ENCODE assay signal across 21 cellular contexts in the genomic region with DNA sequence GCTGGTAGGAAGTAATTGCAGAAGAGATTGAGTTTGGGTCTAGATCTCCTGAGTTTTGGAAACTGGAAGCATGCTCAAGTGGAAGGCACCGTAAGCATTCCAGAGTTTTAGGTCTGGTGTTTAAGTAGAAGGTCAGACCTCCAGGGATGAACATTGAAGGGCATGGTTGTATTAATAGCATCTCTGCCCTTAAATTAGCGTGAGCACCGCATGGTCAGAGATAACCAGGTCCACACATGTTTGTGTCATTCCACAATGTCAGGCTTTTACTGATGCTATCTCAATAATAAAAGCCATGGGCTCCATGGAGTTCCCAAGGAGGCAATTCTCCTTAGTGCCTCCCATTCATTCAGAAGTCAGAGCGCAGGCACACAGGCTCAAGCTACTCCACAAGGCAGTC. TPM values are rescaled to one million over a fixed set of nuclear protein-coding genes. Genes with fewer than 3 reads are reported as not detected.
DNase-seq lines count a peak whose midpoint lies in the region; ATAC-seq and TF ChIP-seq lines count a peak whose summit lies in the region.
"Had no signal": no experiment of that assay in that cellular context is flagged by ENCODE, and none has a peak within 500 bp of the region (broad histone marks: within the 10 kb centered on the region; RNA-seq: fewer than 3 reads in every experiment).

No MANE protein-coding gene starts in this region.

- no peak for TF ChIP-seq CTCF in right atrium auricular region (IDR thresholded peaks at IDR 0.05)
- no peak for TF ChIP-seq CTCF in heart left ventricle (IDR thresholded peaks at IDR 0.05)
- no peak for TF ChIP-seq CTCF in left ventricle myocardium inferior (IDR thresholded peaks at IDR 0.05; ENCODE audit: borderline replicate concordance)

- WGBS in heart left ventricle, 4 donors, result 57 to 69% (median 63%) methylated on average over 4 of the region's 4 CpGs
- WGBS in right cardiac atrium, result 64% methylated on average over 4 of the region's 4 CpGs

- H3K27me3 ChIP-seq in right atrium auricular region (no peaks in the 10 kb centered on the region), heart left ventricle (no peaks in the 10 kb centered on the region), left ventricle myocardium inferior (ENCODE audit: low read depth) (no peaks in the 10 kb centered on the region), right cardiac atrium (ENCODE audit: control insufficient read depth, insufficient read depth) (no peaks in the 10 kb centered on the region)
- H3K27me3 ChIP-seq: BLaER1 treated with 17β-estradiol and CSF1 and Interleukin-3, amounts not matched to agents 10 nM and 100 nM had no signal

- CTCF ChIA-PET in activated naive CD4-positive, alpha-beta T cell treated with anti-CD3 and anti-CD28 coated beads for 36 hours (lab: Charles Lee), result interaction anchor here (0.7 kb wide), 1 partner anchor 381 kb away, joined by 3 read pairs; no protein-coding TSS in a partner anchor

- H3K4me3 ChIP-seq in right atrium auricular region (no peak overlapping the region), heart left ventricle (no peak overlapping the region), left ventricle myocardium inferior (no peak overlapping the region), right cardiac atrium (ENCODE audit: low read length) (no peak overlapping the region)
- H3K4me3 ChIP-seq: A549; BLaER1 treated with 17β-estradiol and CSF1 and Interleukin-3, amounts not matched to agents 10 nM and 100 nM had no signal

- no peak overlapping the region for H3K27ac Mint-ChIP-seq in activated naive CD4-positive, alpha-beta T cell treated with anti-CD3 and anti-CD28 coated beads for 36 hours
- H3K27ac Mint-ChIP-seq: B cell; CD4-positive, alpha-beta T cell; CD8-positive, alpha-beta T cell had no signal

- intact Hi-C loops in Right ventricle myocardium inferior (cut with DNase I) (no loop called here), heart left ventricle (cut with DNase I) (no loop called here), left ventricle myocardium inferior (cut with micrococcal nuclease) (no loop called here), right cardiac atrium (cut with DNase I) (no loop called here)
- intact Hi-C loops in activated naive CD4-positive, alpha-beta T cell treated with anti-CD3 and anti-CD28 coated beads for 36 hours (cut with micrococcal nuclease), result no loop called here

- H3K9me3 ChIP-seq in right atrium auricular region (no peaks in the 10 kb centered on the region), heart left ventricle (peaks cover 0 to 8% (median 0%) of the 10 kb centered on the region in 12 donors), left ventricle myocardium inferior (replicated peaks) (peaks cover 10% of the 10 kb centered on the region), right cardiac atrium (ENCODE audit: control insufficient read depth, low read length) (no peaks in the 10 kb centered on the region)
- H3K9me3 ChIP-seq: Caco-2 had no signal

- H3K9me3 Mint-ChIP-seq in activated naive CD4-positive, alpha-beta T cell treated with anti-CD3 and anti-CD28 coated beads for 36 hours, result peaks cover 13% of the 10 kb centered on the region
- H3K9me3 Mint-ChIP-seq: CD8-positive, alpha-beta T cell had no signal

- no peaks in the 10 kb centered on the region for H3K36me3 ChIP-seq in right atrium auricular region
- no peaks in the 10 kb centered on the region for H3K36me3 ChIP-seq in heart left ventricle
- no peaks in the 10 kb centered on the region for H3K36me3 ChIP-seq in left ventricle myocardium inferior

- H3K27ac ChIP-seq in right atrium auricular region, result peak overlapping the region in 1 of 2 donors; percentile 11
- no peak overlapping the region for H3K27ac ChIP-seq in heart left ventricle
- H3K27ac ChIP-seq in left ventricle myocardium inferior (replicated peaks), result peak overlapping the region; percentile 54
- peak overlapping the region; percentile 42 for H3K27ac ChIP-seq in right cardiac atrium (ENCODE audit: low read length)
- H3K27ac ChIP-seq: 22Rv1; A549; BLaER1 treated with 17β-estradiol and CSF1 and Interleukin-3, amounts not matched to agents 10 nM and 100 nM; C4-2B had no signal

- H3K27me3 Mint-ChIP-seq in activated naive CD4-positive, alpha-beta T cell treated with anti-CD3 and anti-CD28 coated beads for 36 hours (ENCODE audit: low read depth), result peaks cover 11% of the 10 kb centered on the region

- DNase-seq in Right ventricle myocardium inferior (ENCODE audit: missing footprints), result no peak
- no peak for DNase-seq in right atrium auricular region (ENCODE audit: low spot score)
- no peak for DNase-seq in heart left ventricle
- DNase-seq in left ventricle myocardium inferior, result no peak
- no peak for DNase-seq in right cardiac atrium
- DNase-seq in OCI-M1 (lab: John Stamatoyannopoulos, UW), result no peak
- DNase-seq in activated naive CD4-positive, alpha-beta T cell treated with anti-CD3 and anti-CD28 coated beads for 36 hours, result no peak
- DNase-seq: AML-193; Caco-2; Calu3; CD4-positive, alpha-beta T cell; CD8-positive, alpha-beta T cell; DMS79 treated with DMSO at 0.1 percent for 48 hours; GF-D8 had no signal

- peaks cover 0 to 18% of the 10 kb centered on the region in 2 donors for H3K4me1 ChIP-seq in right atrium auricular region
- H3K4me1 ChIP-seq in heart left ventricle, result peaks cover 0 to 8% (median 0%) of the 10 kb centered on the region in 12 donors
- peaks cover 21% of the 10 kb centered on the region for H3K4me1 ChIP-seq in left ventricle myocardium inferior
- H3K4me1 ChIP-seq in right cardiac atrium (ENCODE audit: control insufficient read depth, insufficient read depth, low read length), result no peaks in the 10 kb centered on the region
- H3K4me1 ChIP-seq: A549, Caco-2 had no signal

- ATAC-seq in Right ventricle myocardium inferior, result peak; percentile 57
- peak in 3 of 4 donors; percentile 32 to 60 (median 56) for ATAC-seq in heart left ventricle
- peak in 1 of 2 donors; percentile 31 for ATAC-seq in right cardiac atrium
- ATAC-seq: A549; CD8-positive, alpha-beta T cell had no signal

- H3K4me1 Mint-ChIP-seq in activated naive CD4-positive, alpha-beta T cell treated with anti-CD3 and anti-CD28 coated beads for 36 hours (ENCODE audit: low read depth), result no peaks in the 10 kb centered on the region

- TF ChIP-seq POLR2A in heart left ventricle (IDR thresholded peaks at IDR 0.05), result no peak

- no peak overlapping the region for H3K4me3 Mint-ChIP-seq in activated naive CD4-positive, alpha-beta T cell treated with anti-CD3 and anti-CD28 coated beads for 36 hours
- H3K4me3 Mint-ChIP-seq: B cell; CD4-positive, alpha-beta T cell; CD8-positive, alpha-beta T cell had no signal

- H3K36me3 Mint-ChIP-seq in activated naive CD4-positive, alpha-beta T cell treated with anti-CD3 and anti-CD28 coated beads for 36 hours (ENCODE audit: low read depth), result peaks cover 6% of the 10 kb centered on the region
- H3K36me3 Mint-ChIP-seq: CD8-positive, alpha-beta T cell had no signal

RNA-seq across cellular contexts. Expression of a gene that starts 28.3 kb away (rescaled TPM):
- total RNA-seq in Right ventricle myocardium inferior (10.7 TPM), right atrium auricular region (1 to 10 TPM; 7.8 to 8.7 TPM), heart left ventricle (10 to 100 TPM in 7 of 9 donors, 1 to 10 TPM in 2; 8.1 to 14.7 (median 12.3) TPM), left ventricle myocardium inferior (10.6 TPM), right cardiac atrium (10 to 100 TPM; 10.6 to 14.7 (median 12.9) TPM)
- polyA plus RNA-seq in heart left ventricle (1 to 10 TPM; 3.8 to 3.9 TPM), right cardiac atrium (3.8 TPM)
- total RNA-seq in activated naive CD4-positive, alpha-beta T cell treated with anti-CD3 and anti-CD28 coated beads for 36 hours, result 1 to 10 TPM; 9.8 to 9.9 TPM

RNA-seq across cellular contexts. Expression of a gene that starts 35.1 kb away (rescaled TPM):
- not detected for total RNA-seq in Right ventricle myocardium inferior
- not detected for total RNA-seq in right atrium auricular region
- total RNA-seq in heart left ventricle, result not detected
- polyA plus RNA-seq in heart left ventricle, result under 1 TPM in 1 of 2 donors, not detected in 1; 0.03 TPM
- total RNA-seq in left ventricle myocardium inferior, result not detected
- total RNA-seq in right cardiac atrium, result not detected
- polyA plus RNA-seq in right cardiac atrium, result 0.05 TPM
- total RNA-seq in activated naive CD4-positive, alpha-beta T cell treated with anti-CD3 and anti-CD28 coated beads for 36 hours, result not detected
- total RNA-seq: A172, Calu3 had no signal
- polyA plus RNA-seq: BJ had no signal

Comparison
In these comparisons a context has a peak if more than half of its experiments do, and no peak if none do; other contexts are left out.
1. H3K27ac ChIP-seq: peak in left ventricle myocardium inferior (single experiment) and right cardiac atrium (single experiment); none in heart left ventricle (0 of 12).